8 cellular contexts compared by ENCODE assay signal in the genomic region with DNA sequence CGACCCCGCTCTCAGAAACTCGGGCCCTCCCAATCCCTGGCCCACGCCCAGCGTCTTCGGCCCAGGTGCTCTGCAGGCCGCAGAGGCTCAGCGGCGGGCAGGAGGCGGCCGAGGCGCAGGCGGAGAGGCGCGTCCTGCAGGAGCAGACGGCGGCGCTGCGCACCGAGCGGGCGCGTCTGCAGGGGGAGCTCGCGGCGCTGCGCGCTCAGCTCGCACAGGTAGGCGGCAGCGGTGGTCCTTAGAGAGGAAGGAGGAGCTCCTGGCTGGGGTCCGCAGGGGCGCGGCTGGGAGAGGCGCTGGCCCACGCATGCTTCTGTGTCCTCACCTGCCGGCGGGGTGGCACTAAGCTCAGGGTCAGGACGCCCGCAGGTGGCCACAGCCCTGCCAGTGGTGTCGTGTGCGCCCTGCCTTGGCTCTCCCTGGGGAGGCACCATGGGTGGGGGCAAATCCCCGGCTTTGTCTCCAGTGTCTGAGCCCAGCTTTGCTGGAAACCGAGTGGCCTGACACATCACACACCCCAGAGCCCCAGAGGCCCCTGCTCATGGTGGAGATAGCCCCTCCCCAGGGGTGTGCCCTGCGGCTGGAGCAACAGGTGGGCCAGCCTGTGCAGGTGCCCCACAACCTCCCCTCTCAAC. TPM values are rescaled to one million over a fixed set of nuclear protein-coding genes. Genes with fewer than 3 reads are reported as not detected.
DNase-seq lines count a peak whose midpoint lies in the region; ATAC-seq and TF ChIP-seq lines count a peak whose summit lies in the region.

No MANE protein-coding gene starts in this region.

- DNase-seq in stimulated activated CD4-positive, alpha-beta T cell treated with anti-CD3 and anti-CD28 coated beads, Interleukin-12 subunit alpha, Interleukin-12 subunit beta, amount 100 ng/mL, for 4 hours = peak; percentile 20
- DNase-seq in stimulated activated CD4-positive, alpha-beta T cell treated with anti-CD3 and anti-CD28 coated beads, Interleukin-4, amount 100 ng/mL, for 24 hours = no peak
- DNase-seq in Panc1 (ENCODE audit: low read depth, low spot score) (no peak), lung (ENCODE audit: low spot score) (no peak), HFFc6 (no peak)
- no peak for DNase-seq in central memory CD8-positive, alpha-beta T cell (ENCODE audit: low spot score in 2 of 2)

- CTCF ChIA-PET in Panc1 (lab: Charles Lee) = interaction anchor here (0.5 to 1.2 kb wide), 2 partner anchors 13 to 69 kb away, joined by 7 to 14 read pairs; no protein-coding TSS in a partner anchor

- no peaks in the 10 kb centered on the region for H3K9me3 Mint-ChIP-seq in central memory CD8-positive, alpha-beta T cell
- no peaks in the 10 kb centered on the region for H3K9me3 Mint-ChIP-seq in HFFc6

- ATAC-seq in Panc1 (peak; percentile 93), lung (ENCODE audit: insufficient read depth, low FRiP score) (peak; percentile 65), HG03095 (IDR thresholded peaks at IDR 0.05; ENCODE audit: unreplicated experiment) (no peak), GM18520 (IDR thresholded peaks at IDR 0.05; ENCODE audit: unreplicated experiment) (no peak)
- peak; percentile 46 for ATAC-seq in central memory CD8-positive, alpha-beta T cell (replicated peaks; ENCODE audit: extremely low read depth, poor library complexity, severe bottlenecking)

- H3K36me3 ChIP-seq in Panc1 (ENCODE audit: control insufficient read depth, insufficient read depth, low read length) (no peaks in the 10 kb centered on the region), lung (ENCODE audit: control insufficient read depth in 2 of 2, insufficient read depth in 2 of 2, low read length in 2 of 2) (no peaks in the 10 kb centered on the region)

- H3K27me3 Mint-ChIP-seq in central memory CD8-positive, alpha-beta T cell = peaks cover 9% of the 10 kb centered on the region
- no peaks in the 10 kb centered on the region; the same call in 1 of the 2 replicates for H3K27me3 Mint-ChIP-seq in HFFc6 (ENCODE audit: insufficient read depth)

- intact Hi-C loops in Panc1 (cut with micrococcal nuclease; ENCODE audit: unreplicated experiment) = no loop called here

- POLR2A ChIA-PET in Panc1 (lab: Charles Lee) = no interaction called here

- peak; percentile 95 for TF ChIP-seq CTCF in Panc1 (IDR thresholded peaks at IDR 0.05)
- TF ChIP-seq CTCF in lung (IDR thresholded peaks at IDR 0.05; ENCODE audit: control extremely low read depth, extremely low read depth) = peak; percentile 22
- no peak for TF ChIP-seq CTCF in HFFc6 (IDR thresholded peaks at IDR 0.05)

- H3K4me3 Mint-ChIP-seq in central memory CD8-positive, alpha-beta T cell = no peak overlapping the region
- no peak overlapping the region for H3K4me3 Mint-ChIP-seq in HFFc6

- in situ Hi-C loops in Panc1 (cut with HindIII; ENCODE audit: low pct_unique_long_range_greater_than_20kb, low sequenced_read_pairs) = no loop called here

- H3K36me3 Mint-ChIP-seq in central memory CD8-positive, alpha-beta T cell (ENCODE audit: insufficient read depth) = no peaks in the 10 kb centered on the region
- H3K36me3 Mint-ChIP-seq in HFFc6 (ENCODE audit: low read depth) = no peaks in the 10 kb centered on the region

- H3K4me3 ChIP-seq in Panc1 (ENCODE audit: low read depth in 2 of 2, low read length in 2 of 2) (peak overlapping the region in 1 of 2 experiments; percentile 25; a peak in 1 of 4 replicates), lung (no peak overlapping the region)

- no peak overlapping the region for H3K27ac Mint-ChIP-seq in central memory CD8-positive, alpha-beta T cell (ENCODE audit: low read depth)
- no peak overlapping the region for H3K27ac Mint-ChIP-seq in HFFc6

- H3K27ac ChIP-seq in Panc1 (ENCODE audit: low read length) (no peak overlapping the region), lung (ENCODE audit: low read depth in 1 of 2, low read length in 1 of 2) (no peak overlapping the region)

- 10% methylated on average over 39 to 45 of the region's 45 CpGs for WGBS in lung, 2 donors

- H3K4me1 Mint-ChIP-seq in central memory CD8-positive, alpha-beta T cell = no peaks in the 10 kb centered on the region
- H3K4me1 Mint-ChIP-seq in HFFc6 (ENCODE audit: low read depth) = peaks cover 18% of the 10 kb centered on the region

- no peaks in the 10 kb centered on the region for H3K27me3 ChIP-seq in Panc1 (ENCODE audit: control insufficient read depth, insufficient read depth, low read length)
- no peaks in the 10 kb centered on the region for H3K27me3 ChIP-seq in lung (ENCODE audit: control insufficient read depth, insufficient read depth)

- H3K9me3 ChIP-seq in Panc1 (ENCODE audit: control insufficient read depth, insufficient read depth, low read depth, low read length) (no peaks in the 10 kb centered on the region), lung (ENCODE audit: control insufficient read depth in 2 of 2, insufficient read depth in 1 of 2, low read length in 1 of 2) (no peaks in the 10 kb centered on the region)

- no TSS peak for BruUV-seq in Panc1 (replicated peaks; lab: Mats Ljungman, UMichigan)

- peaks cover 14% of the 10 kb centered on the region for H3K4me1 ChIP-seq in Panc1 (ENCODE audit: control insufficient read depth, insufficient read depth, low read length)
- peaks cover 0 to 10% of the 10 kb centered on the region in 2 donors for H3K4me1 ChIP-seq in lung (ENCODE audit: control insufficient read depth in 2 of 2, insufficient read depth in 2 of 2, low read length in 2 of 2)

RNA-seq across cellular contexts. Expression of gene SNED1, which starts 14.9 kb away (rescaled TPM):
- total RNA-seq in Panc1 (2021; ENCODE audit: unreplicated experiment) = 11.0 TPM
- 17.9 TPM for polyA plus RNA-seq in Panc1 (2012; ENCODE audit: insufficient read length)
- total RNA-seq in lung = 10 to 100 TPM; 57.1 to 74.6 TPM
- polyA plus RNA-seq in lung = 10 to 100 TPM in 1 of 2 donors, 1 to 10 TPM in 1; 5.9 to 12.3 TPM
- total RNA-seq in HFFc6 (2021; fragmentation: NEBNext Ultra II Directional; extraction: Animal tissue kit (Norgen Biotek cat#: 25700)) = 1 to 10 TPM; 1.2 to 2.1 (median 1.6) TPM

Comparison
In these comparisons a context has a peak if more than half of its experiments do, and no peak if none do; other contexts are left out.
1. ATAC-seq: peak in Panc1 (single experiment), central memory CD8-positive, alpha-beta T cell (single experiment) and lung (single experiment); none in HG03095 (single experiment) and GM18520 (single experiment).